19 cellular contexts compared by ENCODE assay signal in the genomic region with DNA sequence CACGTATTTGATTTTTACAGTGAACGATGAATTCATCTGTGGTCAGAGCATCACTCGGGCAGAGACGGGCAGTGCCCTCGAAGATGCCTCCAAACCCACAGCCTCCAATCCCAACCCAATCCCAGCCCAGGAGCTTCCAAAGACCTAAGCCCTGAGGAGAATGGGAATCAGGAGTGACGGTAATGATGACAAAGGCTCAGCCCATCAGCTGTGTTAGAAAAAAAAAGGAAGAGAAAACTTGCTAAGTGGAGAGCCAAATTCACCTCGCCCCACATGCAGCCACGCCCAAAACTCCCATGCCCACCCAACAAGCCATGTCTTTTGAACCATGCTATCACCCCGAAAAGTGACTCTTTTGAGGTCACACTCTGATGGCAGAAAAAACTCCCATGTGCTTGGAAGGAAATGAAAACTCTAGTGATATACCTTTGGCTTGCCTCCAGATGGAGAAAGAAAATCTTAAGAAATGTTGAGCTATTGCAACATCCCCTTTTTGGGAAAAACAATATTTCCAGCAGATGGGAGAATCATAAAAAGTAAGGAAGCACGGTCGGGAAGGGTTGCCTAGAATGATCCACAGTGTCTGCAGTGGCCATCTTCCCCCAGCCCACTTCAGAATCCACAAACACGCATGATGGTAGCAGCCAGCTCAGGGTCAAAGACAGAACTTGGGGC. TPM values are rescaled to one million over a fixed set of nuclear protein-coding genes. Genes with fewer than 3 reads are reported as not detected.
DNase-seq lines count a peak whose midpoint lies in the region; ATAC-seq, FAIRE-seq and TF ChIP-seq lines count a peak whose summit lies in the region.
"Had no signal": no experiment of that assay in that cellular context is flagged by ENCODE, and none has a peak within 500 bp of the region (broad histone marks: within the 10 kb centered on the region; RNA-seq: fewer than 3 reads in every experiment).

No MANE protein-coding gene starts in this region.

- DNase-seq in AG10803 (ENCODE audit: low read depth) (peak; percentile 77), adipocyte (ENCODE audit: low read depth) (peak; percentile 80), heart left ventricle (no peak), skeletal muscle cell (ENCODE audit: low read depth) (peak; percentile 18), H54 (ENCODE audit: insufficient read length, low spot score) (no peak), WTC11 (ENCODE audit: low spot score) (no peak), DMS53 (lab: John Stamatoyannopoulos, UW) (no peak), activated T-cell treated with anti-CD3 and anti-CD28 coated beads for 4 hours (no peak)
- DNase-seq: activated CD4-positive, alpha-beta T cell treated with anti-CD3 and anti-CD28 coated beads, Interleukin-2, amount 50 U/mL, for 48 hours; AML-193; anterior cingulate cortex; DMS 273 treated with DMSO at 0.1 percent for 48 hours; dorsolateral prefrontal cortex; MG63; midbrain; NCI-H2029 treated with DMSO at 0.1 percent for 48 hours; NCI-H526 treated with DMSO at 0.1 percent for 48 hours; PC-3 had no signal

- 74 to 81% (median 78%) methylated on average over 12 of the region's 12 CpGs for WGBS in heart left ventricle, 4 donors

- CTCF ChIA-PET in WTC11 (lab: Charles Lee) = interaction anchor here (0.8 to 1.1 kb wide), 3 partner anchors 17 to 239 kb away, joined by 3 to 5 read pairs (median 3); no protein-coding TSS in a partner anchor

- POLR2A ChIA-PET in WTC11 (lab: Charles Lee) = no interaction called here

- no peak overlapping the region for H3K4me3 ChIP-seq in AG10803 (ENCODE audit: low read length)
- peak overlapping the region; percentile 57 for H3K4me3 ChIP-seq in adipocyte (ENCODE audit: low read length)
- no peak overlapping the region for H3K4me3 ChIP-seq in heart left ventricle
- H3K4me3 ChIP-seq in skeletal muscle cell (ENCODE audit: low read depth, low read length) = no peak overlapping the region
- H3K4me3 ChIP-seq: dorsolateral prefrontal cortex, MG63, SK-N-MC had no signal

- TF ChIP-seq POLR2A in heart left ventricle (IDR thresholded peaks at IDR 0.05) (no peak), H54 (IDR thresholded peaks at IDR 0.05; ENCODE audit: low read depth, low read length) (no peak)

- H3K9ac ChIP-seq in adipocyte (ENCODE audit: low read length) = no peak overlapping the region

- peaks cover 3% of the 10 kb centered on the region for H3K36me3 Mint-ChIP-seq in WTC11

- peak overlapping the region in 9 of 12 donors; percentile 17 to 75 (median 41) for H3K27ac ChIP-seq in heart left ventricle
- H3K27ac ChIP-seq: dorsolateral prefrontal cortex, SK-N-MC had no signal

- intact Hi-C loops in heart left ventricle (cut with DNase I) = loop anchor here in 2 of 10 donors (2.0 to 10.0 kb wide), 2 partner anchors 20 to 118 kb away; no protein-coding TSS in a partner anchor

- H3K4me1 ChIP-seq in adipocyte (ENCODE audit: control insufficient read depth, insufficient read depth, low read length) (peaks cover 26% of the 10 kb centered on the region), heart left ventricle (peaks cover 0 to 32% (median 0%) of the 10 kb centered on the region in 12 donors)

- no peak overlapping the region for H3K27ac Mint-ChIP-seq in WTC11

- H3K4me3 Mint-ChIP-seq in WTC11 = no peak overlapping the region

- TF ChIP-seq CTCF in AG10803 (conservative IDR thresholded peaks at IDR 0.05; ENCODE audit: low read length) (no peak), heart left ventricle (IDR thresholded peaks at IDR 0.05) (no peak), WTC11 (IDR thresholded peaks at IDR 0.05) (no peak)

- no peak for FAIRE-seq in H54 (lab: Jason Lieb, UNC)

- H3K9me3 Mint-ChIP-seq in WTC11 = peaks cover 3% of the 10 kb centered on the region; the same call in 1 of the 2 replicates

- no peaks in the 10 kb centered on the region for H3K27me3 Mint-ChIP-seq in WTC11 (ENCODE audit: low read depth)

- ATAC-seq in heart left ventricle = peak; percentile 24 to 63 (median 34)
- no peak for ATAC-seq in WTC11
- ATAC-seq: PC-3 had no signal

- no peaks in the 10 kb centered on the region for H3K27me3 ChIP-seq in adipocyte (replicated peaks; ENCODE audit: control insufficient read depth, insufficient read depth, low read length)
- no peaks in the 10 kb centered on the region for H3K27me3 ChIP-seq in heart left ventricle
- H3K27me3 ChIP-seq: MG63 had no signal

- H3K36me3 ChIP-seq in adipocyte (ENCODE audit: control insufficient read depth, insufficient read depth, low read length, severe bottlenecking) = peaks cover 3% of the 10 kb centered on the region
- no peaks in the 10 kb centered on the region for H3K36me3 ChIP-seq in heart left ventricle

- H3K4me1 Mint-ChIP-seq in WTC11 = peaks cover 62% of the 10 kb centered on the region

- H3K9me3 ChIP-seq in adipocyte (ENCODE audit: control insufficient read depth, low read length) (no peaks in the 10 kb centered on the region), heart left ventricle (no peaks in the 10 kb centered on the region)
- H3K9me3 ChIP-seq: MG63 had no signal

TF ChIP-seq in WTC11, 78 proteins besides CTCF, POLR2A, EP300 and RAD21:
- TF ChIP-seq, protein P1, sequence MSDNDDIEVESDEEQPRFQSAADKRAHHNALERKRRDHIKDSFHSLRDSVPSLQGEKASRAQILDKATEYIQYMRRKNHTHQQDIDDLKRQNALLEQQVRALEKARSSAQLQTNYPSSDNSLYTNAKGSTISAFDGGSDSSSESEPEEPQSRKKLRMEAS (CRISPR knock-in tag; IDR thresholded peaks at IDR 0.05) = no peak
- no peak for TF ChIP-seq ZNF416 (CRISPR knock-in tag; IDR thresholded peaks at IDR 0.05)
- TF ChIP-seq SOX15 (CRISPR knock-in tag; IDR thresholded peaks at IDR 0.05) = no peak
- TF ChIP-seq, protein P2, sequence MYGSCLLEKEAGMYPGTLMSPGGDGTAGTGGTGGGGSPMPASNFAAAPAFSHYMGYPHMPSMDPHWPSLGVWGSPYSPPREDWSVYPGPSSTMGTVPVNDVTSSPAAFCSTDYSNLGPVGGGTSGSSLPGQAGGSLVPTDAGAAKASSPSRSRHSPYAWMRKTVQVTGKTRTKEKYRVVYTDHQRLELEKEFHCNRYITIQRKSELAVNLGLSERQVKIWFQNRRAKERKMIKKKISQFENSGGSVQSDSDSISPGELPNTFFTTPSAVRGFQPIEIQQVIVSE (CRISPR knock-in tag; IDR thresholded peaks at IDR 0.05; ENCODE audit: borderline replicate concordance) = no peak
- TF ChIP-seq JUN (CRISPR knock-in tag; IDR thresholded peaks at IDR 0.05) = no peak
- no peak for TF ChIP-seq GTF2I (CRISPR knock-in tag; conservative IDR thresholded peaks at IDR 0.05)
- no peak for TF ChIP-seq ZNF423 (CRISPR knock-in tag; IDR thresholded peaks at IDR 0.05)
- TF ChIP-seq SMAD4 (CRISPR knock-in tag; IDR thresholded peaks at IDR 0.05) = no peak
- TF ChIP-seq, protein P3, sequence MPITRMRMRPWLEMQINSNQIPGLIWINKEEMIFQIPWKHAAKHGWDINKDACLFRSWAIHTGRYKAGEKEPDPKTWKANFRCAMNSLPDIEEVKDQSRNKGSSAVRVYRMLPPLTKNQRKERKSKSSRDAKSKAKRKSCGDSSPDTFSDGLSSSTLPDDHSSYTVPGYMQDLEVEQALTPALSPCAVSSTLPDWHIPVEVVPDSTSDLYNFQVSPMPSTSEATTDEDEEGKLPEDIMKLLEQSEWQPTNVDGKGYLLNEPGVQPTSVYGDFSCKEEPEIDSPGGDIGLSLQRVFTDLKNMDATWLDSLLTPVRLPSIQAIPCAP (CRISPR knock-in tag; IDR thresholded peaks at IDR 0.05) = no peak
- TF ChIP-seq, protein P4, sequence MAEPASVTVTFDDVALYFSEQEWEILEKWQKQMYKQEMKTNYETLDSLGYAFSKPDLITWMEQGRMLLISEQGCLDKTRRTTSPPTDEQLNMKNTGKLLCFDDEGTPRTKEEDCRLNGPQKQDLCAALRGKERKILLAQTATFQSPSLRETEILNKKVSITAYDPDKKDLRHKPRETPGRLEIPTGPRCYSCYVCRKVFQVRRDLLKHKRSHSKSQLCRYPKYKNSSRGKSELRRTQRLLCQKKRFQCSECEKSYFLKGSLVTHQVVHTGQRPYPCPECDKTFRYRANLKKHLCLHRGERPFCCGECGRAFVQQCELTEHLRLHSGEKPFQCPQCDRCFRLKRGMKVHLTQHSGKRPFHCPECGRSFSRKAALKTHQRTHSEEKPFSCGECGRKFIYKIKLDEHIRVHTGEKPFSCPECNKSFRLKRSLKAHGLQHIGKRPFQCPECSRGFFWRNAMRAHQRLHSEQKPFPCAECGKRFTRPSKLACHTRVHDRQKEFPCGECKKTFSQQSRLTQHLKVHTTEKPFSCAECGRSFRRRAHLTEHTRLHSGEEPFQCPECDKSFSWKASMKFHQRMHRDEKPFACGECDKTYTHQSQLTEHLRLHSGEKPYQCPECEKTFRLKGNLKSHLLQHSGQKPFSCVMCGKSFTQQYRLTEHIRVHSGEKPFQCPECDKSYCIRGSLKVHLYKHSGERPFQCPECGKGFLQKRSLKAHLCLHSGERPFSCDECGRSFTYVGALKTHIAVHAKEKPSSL (CRISPR knock-in tag; conservative IDR thresholded peaks at IDR 0.05) = no peak
- TF ChIP-seq FOXJ3 (CRISPR knock-in tag; IDR thresholded peaks at IDR 0.05; ENCODE audit: borderline replicate concordance) = no peak
- TF ChIP-seq GRHL2 (CRISPR knock-in tag; IDR thresholded peaks at IDR 0.05; ENCODE audit: insufficient replicate concordance, severe bottlenecking) = no peak
- no peak for TF ChIP-seq MYBL2 (CRISPR knock-in tag; IDR thresholded peaks at IDR 0.05)
- TF ChIP-seq IRF2 (CRISPR knock-in tag; IDR thresholded peaks at IDR 0.05; ENCODE audit: borderline replicate concordance, low read depth) = no peak
- TF ChIP-seq ZNF263 (CRISPR knock-in tag; IDR thresholded peaks at IDR 0.05; ENCODE audit: low read depth) = no peak

RNA-seq across cellular contexts. Expression of a gene that starts 37.7 kb away (rescaled TPM):
- total RNA-seq in heart left ventricle (1 to 10 TPM; 1.1 to 5.0 (median 2.4) TPM), WTC11 (2021) (16.0 to 25.0 TPM (median 20.5 TPM) in 3 replicates)
- 10 to 100 TPM in 1 of 2 donors, under 1 TPM in 1; 0.46 to 12.3 TPM for polyA plus RNA-seq in heart left ventricle
- total RNA-seq: PC-3 had no signal

Comparison
In these comparisons a context has a peak if more than half of its experiments do, and no peak if none do; other contexts are left out.
1. DNase-seq: peak in AG10803 (single experiment), adipocyte (single experiment) and skeletal muscle cell (single experiment); none in heart left ventricle (0 of 5), H54 (single experiment), WTC11 (single experiment), DMS53 (single experiment) and activated T-cell treated with anti-CD3 and anti-CD28 coated beads for 4 hours (single experiment).